Comparison of ENCODE assay signal across 20 cellular contexts in genomic region chr20:30489604-30490003, GRCh38.
"Had no signal": no experiment of that assay in that cellular context is flagged by ENCODE, and none has a peak within 500 bp of the region (broad histone marks: within the 10 kb centered on the region; RNA-seq: fewer than 3 reads in every experiment).

No MANE protein-coding gene starts in this region.

- H3K36me3 ChIP-seq: adrenal gland, colonic mucosa, esophagus squamous epithelium, gastrocnemius medialis, heart left ventricle, right lobe of liver had no signal

- H3K4me1 ChIP-seq: adrenal gland, colonic mucosa, gastrocnemius medialis, heart left ventricle, right lobe of liver, testis had no signal

- H3K27ac ChIP-seq: adrenal gland, colonic mucosa, dorsolateral prefrontal cortex, esophagus squamous epithelium, gastrocnemius medialis, heart left ventricle, right lobe of liver, testis, VCaP had no signal

- H3K27me3 ChIP-seq: adrenal gland, colonic mucosa, right lobe of liver, testis had no signal

- ATAC-seq: activated CD8-positive, alpha-beta T cell treated with anti-CD3 and anti-CD28 coated beads, Interleukin-2, amount 10 ng/mL, durations not matched to agents 7 days and 5 days; effector memory CD8-positive, alpha-beta T cell; gastrocnemius medialis; heart left ventricle; natural killer cell treated with Interleukin-12 subunit alpha and Interleukin-12 subunit beta and Interleukin-15 and Interleukin-18, amount 100 ng/mL, for 72 hours; right lobe of liver; SK-N-SH treated with all-trans-retinoic acid at 6 μM for 48 hours; stimulated activated effector memory CD8-positive, alpha-beta T cell treated with anti-CD3 and anti-CD28 coated beads, Interleukin-12 subunit alpha, Interleukin-12 subunit beta, amount 100 ng/mL, for 72 hours had no signal

- H3K9me3 ChIP-seq: adrenal gland, colonic mucosa, gastrocnemius medialis, right lobe of liver, testis had no signal

- DNase-seq: activated CD4-positive, alpha-beta T cell treated with anti-CD3 and anti-CD28 coated beads, Interleukin-2, amount 50 U/mL, for 1 hour; activated CD4-positive, CD25-positive, alpha-beta regulatory T cell treated with anti-CD3 and anti-CD28 coated beads, Interleukin-2, amount 50 U/mL, for 72 hours; activated CD8-positive, alpha-beta T cell treated with anti-CD3 and anti-CD28 coated beads, Interleukin-2, amount 10 ng/mL, durations not matched to agents 7 days and 5 days; activated naive CD4-positive, alpha-beta T cell; activated T-cell treated with anti-CD3 and anti-CD28 coated beads, Interleukin-2, amount 50 U/mL, for 1 hour; colonic mucosa; effector memory CD8-positive, alpha-beta T cell; esophagus squamous epithelium; gastrocnemius medialis; small intestine; stimulated activated CD4-positive, alpha-beta T cell treated with anti-CD3 and anti-CD28 coated beads, Interleukin-2, amount 100 ng/mL, for 24 hours; testis had no signal

- H3K4me3 ChIP-seq: adrenal gland, colonic mucosa, gastrocnemius medialis, right lobe of liver had no signal
